8 cellular contexts compared by ENCODE assay signal in the genomic region with DNA sequence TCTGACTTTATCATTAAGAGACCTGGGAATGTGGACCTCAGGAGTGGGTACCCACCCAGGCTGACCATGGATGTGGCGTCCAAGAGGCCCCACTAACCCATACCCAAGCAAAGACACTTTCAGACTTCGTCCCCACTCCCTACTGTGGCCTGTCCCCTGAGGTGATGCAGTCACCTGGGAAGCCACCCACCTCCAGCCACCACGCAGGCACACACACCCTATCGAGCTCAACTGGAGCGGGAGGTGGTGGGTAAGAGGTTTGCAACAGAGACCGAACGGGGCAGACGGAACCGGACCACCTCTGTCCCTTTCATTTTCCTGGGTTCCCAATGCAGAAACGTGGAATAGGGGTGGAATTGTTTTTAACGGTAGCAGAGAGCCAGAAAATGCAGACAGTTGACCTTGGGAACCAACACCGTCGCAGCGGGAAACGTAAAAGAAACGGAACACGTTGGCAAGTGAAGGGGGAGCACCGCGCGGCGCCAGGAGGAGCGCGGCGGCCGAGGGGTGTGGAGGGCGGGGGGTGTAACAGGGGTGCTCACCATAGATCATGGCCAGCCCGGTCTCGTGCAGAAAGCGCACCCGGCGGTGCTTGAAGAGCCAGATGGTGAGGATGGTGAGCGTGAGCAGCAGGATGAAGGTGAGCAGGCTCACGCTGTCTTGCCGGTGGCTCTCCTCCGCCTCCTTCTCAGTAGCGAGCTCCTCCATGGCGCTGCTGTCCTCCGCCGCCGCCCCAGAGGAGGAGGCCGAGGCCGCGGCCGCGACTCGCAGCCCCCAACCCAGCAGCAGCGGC. TPM values are rescaled to one million over a fixed set of nuclear protein-coding genes. Genes with fewer than 3 reads are reported as not detected.
DNase-seq lines count a peak whose midpoint lies in the region; ATAC-seq and TF ChIP-seq lines count a peak whose summit lies in the region.

No MANE protein-coding gene starts in this region.

- TF ChIP-seq CTCF in C4-2B (conservative IDR thresholded peaks at IDR 0.05) (no peak), HL-60 (IDR thresholded peaks at IDR 0.05; ENCODE audit: insufficient read depth, low read length) (no peak), neural progenitor cell (IDR thresholded peaks at IDR 0.05) (no peak)

- CTCF ChIA-PET in activated CD4-positive, alpha-beta T cell treated with anti-CD3 and anti-CD28 coated beads, Interleukin-2, amount 10 ng/mL, durations not matched to agents 7 days and 5 days (lab: Charles Lee): interaction anchor here (0.7 to 1.3 kb wide), 9 partner anchors 12 to 219 kb away, joined by 3 to 4 read pairs (median 3); no protein-coding TSS in a partner anchor

- H3K27ac ChIP-seq in C4-2B (peak overlapping the region; percentile 83), HL-60 (replicated peaks) (no peak overlapping the region), neural progenitor cell (no peak overlapping the region)

- no peaks in the 10 kb centered on the region for H3K4me1 ChIP-seq in neural progenitor cell

- H3K27me3 Mint-ChIP-seq in activated CD4-positive, alpha-beta T cell treated with anti-CD3 and anti-CD28 coated beads, Interleukin-2, amount 10 ng/mL, durations not matched to agents 7 days and 5 days: peaks cover 4% of the 10 kb centered on the region
- H3K27me3 Mint-ChIP-seq in neural progenitor cell (ENCODE audit: insufficient read depth, low read depth): peaks cover 3% of the 10 kb centered on the region

- no peaks in the 10 kb centered on the region for H3K79me2 ChIP-seq in neural progenitor cell (ENCODE audit: low read depth)

- peak overlapping the region; percentile 78 for H3K4me2 ChIP-seq in neural progenitor cell

- peak overlapping the region; percentile 72 for H2AFZ ChIP-seq in neural progenitor cell (replicated peaks)

- H3K4me3 Mint-ChIP-seq in activated CD4-positive, alpha-beta T cell treated with anti-CD3 and anti-CD28 coated beads, Interleukin-2, amount 10 ng/mL, durations not matched to agents 7 days and 5 days: peak overlapping the region; percentile 90
- peak overlapping the region; percentile 93 for H3K4me3 Mint-ChIP-seq in neural progenitor cell

- ATAC-seq in GM19463 (IDR thresholded peaks at IDR 0.05; ENCODE audit: unreplicated experiment): peak; percentile 13

- H3F3A ChIP-seq in neural progenitor cell (ENCODE audit: low read depth): no peaks in the 10 kb centered on the region

- H3K9me3 ChIP-seq in neural progenitor cell (ENCODE audit: low read depth): no peaks in the 10 kb centered on the region

- H4K20me1 ChIP-seq in neural progenitor cell (ENCODE audit: low read depth): no peaks in the 10 kb centered on the region

- H3K9me3 Mint-ChIP-seq in activated CD4-positive, alpha-beta T cell treated with anti-CD3 and anti-CD28 coated beads, Interleukin-2, amount 10 ng/mL, durations not matched to agents 7 days and 5 days: no peaks in the 10 kb centered on the region
- H3K9me3 Mint-ChIP-seq in neural progenitor cell: peaks cover 23% of the 10 kb centered on the region

- DNase-seq in HL-60 (ENCODE audit: low read depth in 1 of 2, low spot score in 1 of 2): no peak
- DNase-seq in activated CD4-positive, alpha-beta T cell treated with anti-CD3 and anti-CD28 coated beads, Interleukin-2, amount 10 ng/mL, durations not matched to agents 7 days and 5 days: peak; percentile 20
- DNase-seq in erythroblast (lab: John Stamatoyannopoulos, UW): peak; percentile 7 to 18
- no peak for DNase-seq in neural progenitor cell (ENCODE audit: low spot score)
- DNase-seq in ureter (ENCODE audit: low spot score): no peak
- no peak for DNase-seq in NOMO-1 treated with DMSO at 0.1 percent for 48 hours (lab: John Stamatoyannopoulos, UW; ENCODE audit: unreplicated experiment)

- H3K27ac Mint-ChIP-seq in activated CD4-positive, alpha-beta T cell treated with anti-CD3 and anti-CD28 coated beads, Interleukin-2, amount 10 ng/mL, durations not matched to agents 7 days and 5 days: peak overlapping the region; percentile 94
- H3K27ac Mint-ChIP-seq in neural progenitor cell: no peak overlapping the region

- H3K36me3 Mint-ChIP-seq in activated CD4-positive, alpha-beta T cell treated with anti-CD3 and anti-CD28 coated beads, Interleukin-2, amount 10 ng/mL, durations not matched to agents 7 days and 5 days (ENCODE audit: low read depth): no peaks in the 10 kb centered on the region
- H3K36me3 Mint-ChIP-seq in neural progenitor cell: no peaks in the 10 kb centered on the region

- POLR2A ChIA-PET in activated CD4-positive, alpha-beta T cell treated with anti-CD3 and anti-CD28 coated beads, Interleukin-2, amount 10 ng/mL, durations not matched to agents 7 days and 5 days (lab: Charles Lee): no interaction called here

- H3K4me1 Mint-ChIP-seq in activated CD4-positive, alpha-beta T cell treated with anti-CD3 and anti-CD28 coated beads, Interleukin-2, amount 10 ng/mL, durations not matched to agents 7 days and 5 days: peaks cover 28% of the 10 kb centered on the region
- H3K4me1 Mint-ChIP-seq in neural progenitor cell: peaks cover 8% of the 10 kb centered on the region

- H3K4me3 ChIP-seq in HL-60 (replicated peaks; ENCODE audit: insufficient read depth, low read length): peak overlapping the region; percentile 60
- H3K4me3 ChIP-seq in neural progenitor cell: peak overlapping the region; percentile 59

- H3K9ac ChIP-seq in neural progenitor cell: no peak overlapping the region

- H3K27me3 ChIP-seq in HL-60 (ENCODE audit: insufficient read depth, poor library complexity, severe bottlenecking): no peaks in the 10 kb centered on the region
- peaks cover 14% of the 10 kb centered on the region for H3K27me3 ChIP-seq in neural progenitor cell

- H3K36me3 ChIP-seq in neural progenitor cell: no peaks in the 10 kb centered on the region

- no peak for TF ChIP-seq POLR2A in erythroblast (IDR thresholded peaks at IDR 0.05; ENCODE audit: low read length)

RNA-seq across cellular contexts. Expression of a gene that starts 0.6 kb away (rescaled TPM):
- total RNA-seq in activated CD4-positive, alpha-beta T cell treated with anti-CD3 and anti-CD28 coated beads, Interleukin-2, amount 10 ng/mL, durations not matched to agents 7 days and 5 days: 1 to 10 TPM; 5.3 to 7.4 TPM
- total RNA-seq in neural progenitor cell (ENCODE audit: low replicate concordance) (3.4 and 3.5 TPM in 2 replicates), ureter (8.9 TPM)

Comparison
In these comparisons a context has a peak if more than half of its experiments do, and no peak if none do; other contexts are left out.
1. DNase-seq: peak in activated CD4-positive, alpha-beta T cell treated with anti-CD3 and anti-CD28 coated beads, Interleukin-2, amount 10 ng/mL, durations not matched to agents 7 days and 5 days (single experiment) and erythroblast (2 of 2); none in HL-60 (0 of 2), neural progenitor cell (single experiment), ureter (single experiment) and NOMO-1 treated with DMSO at 0.1 percent for 48 hours (single experiment).